Comparison of ENCODE assay signal across 8 cellular contexts in genomic region chr12:76080729-76081415, GRCh38.
DNase-seq lines count a peak whose midpoint lies in the region; ATAC-seq and TF ChIP-seq lines count a peak whose summit lies in the region.

No MANE protein-coding gene starts in this region.

- H3K4me3 ChIP-seq in choroid plexus epithelial cell (ENCODE audit: low read depth, low read length) = no peak overlapping the region

- H3K4me1 Mint-ChIP-seq in stimulated activated naive CD8-positive, alpha-beta T cell treated with anti-CD3 and anti-CD28 coated beads, Interleukin-15, amount 100 ng/mL, for 72 hours = peaks cover 72% of the 10 kb centered on the region

- peak; percentile 45 for TF ChIP-seq CTCF in choroid plexus epithelial cell (conservative IDR thresholded peaks at IDR 0.05; ENCODE audit: low read depth, low read length)

- ATAC-seq in stimulated activated naive CD8-positive, alpha-beta T cell treated with anti-CD3 and anti-CD28 coated beads, Interleukin-15, amount 100 ng/mL, for 72 hours = no peak
- ATAC-seq in GM21723 (IDR thresholded peaks at IDR 0.05; ENCODE audit: unreplicated experiment) = no peak
- ATAC-seq in GM19455 (IDR thresholded peaks at IDR 0.05; ENCODE audit: unreplicated experiment) = no peak

- no peaks in the 10 kb centered on the region for H3K27me3 Mint-ChIP-seq in stimulated activated naive CD8-positive, alpha-beta T cell treated with anti-CD3 and anti-CD28 coated beads, Interleukin-15, amount 100 ng/mL, for 72 hours

- peak; percentile 15 for DNase-seq in stimulated activated CD4-positive, alpha-beta T cell treated with anti-CD3 and anti-CD28 coated beads, Interleukin-15, amount 100 ng/mL, for 24 hours
- no peak for DNase-seq in stimulated activated CD4-positive, alpha-beta T cell treated with anti-CD3 and anti-CD28 coated beads, Interleukin-4, amount 100 ng/mL, for 4 hours
- DNase-seq in NAMALWA (ENCODE audit: low spot score) (peak; percentile 76), choroid plexus epithelial cell (ENCODE audit: low read depth) (peak; percentile 20), midbrain (lab: John Stamatoyannopoulos, UW) (no peak)
- no peak for DNase-seq in stimulated activated naive CD8-positive, alpha-beta T cell treated with anti-CD3 and anti-CD28 coated beads, Interleukin-15, amount 100 ng/mL, for 72 hours

- no peaks in the 10 kb centered on the region for H3K9me3 Mint-ChIP-seq in stimulated activated naive CD8-positive, alpha-beta T cell treated with anti-CD3 and anti-CD28 coated beads, Interleukin-15, amount 100 ng/mL, for 72 hours

- peak overlapping the region in 1 of 2 donors; percentile 42 for H3K27ac Mint-ChIP-seq in stimulated activated naive CD8-positive, alpha-beta T cell treated with anti-CD3 and anti-CD28 coated beads, Interleukin-15, amount 100 ng/mL, for 72 hours

- H3K4me3 Mint-ChIP-seq in stimulated activated naive CD8-positive, alpha-beta T cell treated with anti-CD3 and anti-CD28 coated beads, Interleukin-15, amount 100 ng/mL, for 72 hours = peak overlapping the region; percentile 27 to 86

Comparison
In these comparisons a context has a peak if more than half of its experiments do, and no peak if none do; other contexts are left out.
1. DNase-seq: peak in stimulated activated CD4-positive, alpha-beta T cell treated with anti-CD3 and anti-CD28 coated beads, Interleukin-15, amount 100 ng/mL, for 24 hours (single experiment), NAMALWA (single experiment) and choroid plexus epithelial cell (single experiment); none in stimulated activated CD4-positive, alpha-beta T cell treated with anti-CD3 and anti-CD28 coated beads, Interleukin-4, amount 100 ng/mL, for 4 hours (0 of 2), stimulated activated naive CD8-positive, alpha-beta T cell treated with anti-CD3 and anti-CD28 coated beads, Interleukin-15, amount 100 ng/mL, for 72 hours (0 of 2) and midbrain (single experiment).